In the genomic region with DNA sequence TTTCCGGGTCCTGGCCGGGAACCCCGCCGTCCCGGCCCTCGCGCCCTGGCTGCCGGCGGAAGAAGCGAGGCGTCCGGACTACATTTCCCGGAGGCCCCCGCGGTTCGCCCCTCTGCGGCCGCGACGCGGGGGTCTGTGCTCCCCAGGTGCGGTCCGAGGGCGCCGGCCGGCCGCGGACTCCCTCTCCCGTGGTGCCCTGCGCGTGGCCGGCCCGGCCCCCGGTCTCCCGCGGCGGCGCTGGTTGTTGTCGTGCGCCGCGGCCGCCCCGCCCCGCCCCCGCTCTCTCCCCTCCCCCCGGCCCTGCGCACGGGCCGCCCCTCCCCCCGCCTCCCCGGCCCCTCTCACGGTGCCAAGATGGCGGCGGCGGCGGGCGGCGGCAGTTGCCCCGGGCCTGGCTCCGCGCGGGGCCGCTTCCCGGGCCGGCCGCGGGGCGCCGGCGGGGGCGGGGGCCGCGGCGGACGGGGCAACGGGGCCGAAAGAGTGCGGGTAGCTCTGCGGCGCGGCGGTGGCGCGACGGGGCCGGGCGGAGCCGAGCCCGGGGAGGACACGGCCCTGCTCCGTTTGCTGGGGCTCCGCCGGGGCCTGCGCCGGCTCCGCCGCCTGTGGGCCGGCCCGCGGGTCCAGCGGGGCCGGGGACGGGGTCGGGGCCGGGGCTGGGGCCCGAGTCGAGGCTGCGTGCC, we compare ENCODE assay signal across 1 cellular context.
TF ChIP-seq lines count a peak whose summit lies in the region.

A gene with protein sequence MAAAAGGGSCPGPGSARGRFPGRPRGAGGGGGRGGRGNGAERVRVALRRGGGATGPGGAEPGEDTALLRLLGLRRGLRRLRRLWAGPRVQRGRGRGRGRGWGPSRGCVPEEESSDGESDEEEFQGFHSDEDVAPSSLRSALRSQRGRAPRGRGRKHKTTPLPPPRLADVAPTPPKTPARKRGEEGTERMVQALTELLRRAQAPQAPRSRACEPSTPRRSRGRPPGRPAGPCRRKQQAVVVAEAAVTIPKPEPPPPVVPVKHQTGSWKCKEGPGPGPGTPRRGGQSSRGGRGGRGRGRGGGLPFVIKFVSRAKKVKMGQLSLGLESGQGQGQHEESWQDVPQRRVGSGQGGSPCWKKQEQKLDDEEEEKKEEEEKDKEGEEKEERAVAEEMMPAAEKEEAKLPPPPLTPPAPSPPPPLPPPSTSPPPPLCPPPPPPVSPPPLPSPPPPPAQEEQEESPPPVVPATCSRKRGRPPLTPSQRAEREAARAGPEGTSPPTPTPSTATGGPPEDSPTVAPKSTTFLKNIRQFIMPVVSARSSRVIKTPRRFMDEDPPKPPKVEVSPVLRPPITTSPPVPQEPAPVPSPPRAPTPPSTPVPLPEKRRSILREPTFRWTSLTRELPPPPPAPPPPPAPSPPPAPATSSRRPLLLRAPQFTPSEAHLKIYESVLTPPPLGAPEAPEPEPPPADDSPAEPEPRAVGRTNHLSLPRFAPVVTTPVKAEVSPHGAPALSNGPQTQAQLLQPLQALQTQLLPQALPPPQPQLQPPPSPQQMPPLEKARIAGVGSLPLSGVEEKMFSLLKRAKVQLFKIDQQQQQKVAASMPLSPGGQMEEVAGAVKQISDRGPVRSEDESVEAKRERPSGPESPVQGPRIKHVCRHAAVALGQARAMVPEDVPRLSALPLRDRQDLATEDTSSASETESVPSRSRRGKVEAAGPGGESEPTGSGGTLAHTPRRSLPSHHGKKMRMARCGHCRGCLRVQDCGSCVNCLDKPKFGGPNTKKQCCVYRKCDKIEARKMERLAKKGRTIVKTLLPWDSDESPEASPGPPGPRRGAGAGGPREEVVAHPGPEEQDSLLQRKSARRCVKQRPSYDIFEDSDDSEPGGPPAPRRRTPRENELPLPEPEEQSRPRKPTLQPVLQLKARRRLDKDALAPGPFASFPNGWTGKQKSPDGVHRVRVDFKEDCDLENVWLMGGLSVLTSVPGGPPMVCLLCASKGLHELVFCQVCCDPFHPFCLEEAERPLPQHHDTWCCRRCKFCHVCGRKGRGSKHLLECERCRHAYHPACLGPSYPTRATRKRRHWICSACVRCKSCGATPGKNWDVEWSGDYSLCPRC (N-terminal part only) (plus strand): TSS at position 339 of the 680 bp plus-strand sequence. CDS start 16 bp downstream, at position 355.

TF ChIP-seq in HepG2, 621 proteins besides CTCF, POLR2A, EP300 and RAD21 (continued from another document and continues in another):
- TF ChIP-seq, protein P1, sequence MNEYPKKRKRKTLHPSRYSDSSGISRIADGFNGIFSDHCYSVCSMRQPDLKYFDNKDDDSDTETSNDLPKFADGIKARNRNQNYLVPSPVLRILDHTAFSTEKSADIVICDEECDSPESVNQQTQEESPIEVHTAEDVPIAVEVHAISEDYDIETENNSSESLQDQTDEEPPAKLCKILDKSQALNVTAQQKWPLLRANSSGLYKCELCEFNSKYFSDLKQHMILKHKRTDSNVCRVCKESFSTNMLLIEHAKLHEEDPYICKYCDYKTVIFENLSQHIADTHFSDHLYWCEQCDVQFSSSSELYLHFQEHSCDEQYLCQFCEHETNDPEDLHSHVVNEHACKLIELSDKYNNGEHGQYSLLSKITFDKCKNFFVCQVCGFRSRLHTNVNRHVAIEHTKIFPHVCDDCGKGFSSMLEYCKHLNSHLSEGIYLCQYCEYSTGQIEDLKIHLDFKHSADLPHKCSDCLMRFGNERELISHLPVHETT (CRISPR knock-in tag; conservative IDR thresholded peaks at IDR 0.05): peak; percentile 96
- TF ChIP-seq, protein P2, sequence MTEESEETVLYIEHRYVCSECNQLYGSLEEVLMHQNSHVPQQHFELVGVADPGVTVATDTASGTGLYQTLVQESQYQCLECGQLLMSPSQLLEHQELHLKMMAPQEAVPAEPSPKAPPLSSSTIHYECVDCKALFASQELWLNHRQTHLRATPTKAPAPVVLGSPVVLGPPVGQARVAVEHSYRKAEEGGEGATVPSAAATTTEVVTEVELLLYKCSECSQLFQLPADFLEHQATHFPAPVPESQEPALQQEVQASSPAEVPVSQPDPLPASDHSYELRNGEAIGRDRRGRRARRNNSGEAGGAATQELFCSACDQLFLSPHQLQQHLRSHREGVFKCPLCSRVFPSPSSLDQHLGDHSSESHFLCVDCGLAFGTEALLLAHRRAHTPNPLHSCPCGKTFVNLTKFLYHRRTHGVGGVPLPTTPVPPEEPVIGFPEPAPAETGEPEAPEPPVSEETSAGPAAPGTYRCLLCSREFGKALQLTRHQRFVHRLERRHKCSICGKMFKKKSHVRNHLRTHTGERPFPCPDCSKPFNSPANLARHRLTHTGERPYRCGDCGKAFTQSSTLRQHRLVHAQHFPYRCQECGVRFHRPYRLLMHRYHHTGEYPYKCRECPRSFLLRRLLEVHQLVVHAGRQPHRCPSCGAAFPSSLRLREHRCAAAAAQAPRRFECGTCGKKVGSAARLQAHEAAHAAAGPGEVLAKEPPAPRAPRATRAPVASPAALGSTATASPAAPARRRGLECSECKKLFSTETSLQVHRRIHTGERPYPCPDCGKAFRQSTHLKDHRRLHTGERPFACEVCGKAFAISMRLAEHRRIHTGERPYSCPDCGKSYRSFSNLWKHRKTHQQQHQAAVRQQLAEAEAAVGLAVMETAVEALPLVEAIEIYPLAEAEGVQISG (CRISPR knock-in tag; IDR thresholded peaks at IDR 0.05): peak; percentile 64
- TF ChIP-seq CREB1 (IDR thresholded peaks at IDR 0.05) (peak; percentile 62; the same call in 1 of the 2 replicates), CREB1 (CRISPR knock-in tag; IDR thresholded peaks at IDR 0.05) (peak; percentile 66), ZNF75D (CRISPR knock-in tag; IDR thresholded peaks at IDR 0.05; ENCODE audit: borderline replicate concordance) (no peak), RBFOX2 (IDR thresholded peaks at IDR 0.05; ENCODE audit: low read depth, low read length) (peak; percentile 2), ELF3 (CRISPR knock-in tag; IDR thresholded peaks at IDR 0.05) (peak; percentile 51; the same call in 1 of the 2 replicates), ETS1 (CRISPR knock-in tag; IDR thresholded peaks at IDR 0.05) (0 out of 2 replicates have a peak, but pooled peaks have one; percentile 4), ZFY (CRISPR knock-in tag; IDR thresholded peaks at IDR 0.05) (peak; percentile 12), ETV5 (CRISPR knock-in tag; IDR thresholded peaks at IDR 0.05; ENCODE audit: borderline replicate concordance) (peak; percentile 67), ZFAT (CRISPR knock-in tag; conservative IDR thresholded peaks at IDR 0.05) (0 out of 2 replicates have a peak, but pooled peaks have one; percentile 18), IRF2 (CRISPR knock-in tag; IDR thresholded peaks at IDR 0.05) (0 out of 2 replicates have a peak, but pooled peaks have one; percentile 1), MED1 (CRISPR knock-in tag; IDR thresholded peaks at IDR 0.05) (0 out of 2 replicates have a peak, but pooled peaks have one; percentile 18), HCFC1 (IDR thresholded peaks at IDR 0.05; ENCODE audit: low read depth, low read length) (peak; percentile 72), GABPB1 (CRISPR knock-in tag; IDR thresholded peaks at IDR 0.05) (peak; percentile 72), ZBTB25 (CRISPR knock-in tag; IDR thresholded peaks at IDR 0.05) (peak; percentile 47; the same call in 1 of the 2 replicates), ATF1 (CRISPR knock-in tag; IDR thresholded peaks at IDR 0.05) (peak; percentile 67), NR2C2 (CRISPR knock-in tag; IDR thresholded peaks at IDR 0.05; ENCODE audit: borderline replicate concordance) (peak; percentile 77; the same call in 1 of the 2 replicates), MAZ (IDR thresholded peaks at IDR 0.05; ENCODE audit: borderline replicate concordance, low read depth, low read length) (peak; percentile 58), MAZ (CRISPR knock-in tag; IDR thresholded peaks at IDR 0.05; ENCODE audit: low read depth) (no peak), ZC3H4 (CRISPR knock-in tag; IDR thresholded peaks at IDR 0.05; ENCODE audit: borderline replicate concordance) (no peak), ZNF451 (CRISPR knock-in tag; IDR thresholded peaks at IDR 0.05) (no peak), SKI (IDR thresholded peaks at IDR 0.05; ENCODE audit: partially characterized antibody) (peak; percentile 9), TAF1 (CRISPR knock-in tag; IDR thresholded peaks at IDR 0.05) (0 out of 2 replicates have a peak, but pooled peaks have one; percentile 5), SP1 (IDR thresholded peaks at IDR 0.05) (no peak), SP1 (CRISPR knock-in tag; IDR thresholded peaks at IDR 0.05) (peak; percentile 23; the same call in 1 of the 2 replicates), SP4 (CRISPR knock-in tag; IDR thresholded peaks at IDR 0.05) (no peak; the same call in 1 of the 2 replicates), GATAD1 (CRISPR knock-in tag; IDR thresholded peaks at IDR 0.05) (peak; percentile 17; the same call in 1 of the 2 replicates), BORCS8-MEF2B (CRISPR knock-in tag; IDR thresholded peaks at IDR 0.05) (no peak), THAP11 (CRISPR knock-in tag; IDR thresholded peaks at IDR 0.05) (peak; percentile 95), NFYB (CRISPR knock-in tag; IDR thresholded peaks at IDR 0.05) (0 out of 2 replicates have a peak, but pooled peaks have one; percentile 9), ZNF547 (CRISPR knock-in tag; IDR thresholded peaks at IDR 0.05) (no peak)
- TF ChIP-seq, protein P3, sequence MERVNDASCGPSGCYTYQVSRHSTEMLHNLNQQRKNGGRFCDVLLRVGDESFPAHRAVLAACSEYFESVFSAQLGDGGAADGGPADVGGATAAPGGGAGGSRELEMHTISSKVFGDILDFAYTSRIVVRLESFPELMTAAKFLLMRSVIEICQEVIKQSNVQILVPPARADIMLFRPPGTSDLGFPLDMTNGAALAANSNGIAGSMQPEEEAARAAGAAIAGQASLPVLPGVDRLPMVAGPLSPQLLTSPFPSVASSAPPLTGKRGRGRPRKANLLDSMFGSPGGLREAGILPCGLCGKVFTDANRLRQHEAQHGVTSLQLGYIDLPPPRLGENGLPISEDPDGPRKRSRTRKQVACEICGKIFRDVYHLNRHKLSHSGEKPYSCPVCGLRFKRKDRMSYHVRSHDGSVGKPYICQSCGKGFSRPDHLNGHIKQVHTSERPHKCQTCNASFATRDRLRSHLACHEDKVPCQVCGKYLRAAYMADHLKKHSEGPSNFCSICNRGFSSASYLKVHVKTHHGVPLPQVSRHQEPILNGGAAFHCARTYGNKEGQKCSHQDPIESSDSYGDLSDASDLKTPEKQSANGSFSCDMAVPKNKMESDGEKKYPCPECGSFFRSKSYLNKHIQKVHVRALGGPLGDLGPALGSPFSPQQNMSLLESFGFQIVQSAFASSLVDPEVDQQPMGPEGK (CRISPR knock-in tag; IDR thresholded peaks at IDR 0.05): peak; percentile 74
- TF ChIP-seq, protein P4, sequence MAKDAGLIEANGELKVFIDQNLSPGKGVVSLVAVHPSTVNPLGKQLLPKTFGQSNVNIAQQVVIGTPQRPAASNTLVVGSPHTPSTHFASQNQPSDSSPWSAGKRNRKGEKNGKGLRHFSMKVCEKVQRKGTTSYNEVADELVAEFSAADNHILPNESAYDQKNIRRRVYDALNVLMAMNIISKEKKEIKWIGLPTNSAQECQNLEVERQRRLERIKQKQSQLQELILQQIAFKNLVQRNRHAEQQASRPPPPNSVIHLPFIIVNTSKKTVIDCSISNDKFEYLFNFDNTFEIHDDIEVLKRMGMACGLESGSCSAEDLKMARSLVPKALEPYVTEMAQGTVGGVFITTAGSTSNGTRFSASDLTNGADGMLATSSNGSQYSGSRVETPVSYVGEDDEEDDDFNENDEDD (CRISPR knock-in tag; IDR thresholded peaks at IDR 0.05; ENCODE audit: borderline replicate concordance): peak; percentile 50; the same call in 1 of the 2 replicates
- TF ChIP-seq, protein P5, sequence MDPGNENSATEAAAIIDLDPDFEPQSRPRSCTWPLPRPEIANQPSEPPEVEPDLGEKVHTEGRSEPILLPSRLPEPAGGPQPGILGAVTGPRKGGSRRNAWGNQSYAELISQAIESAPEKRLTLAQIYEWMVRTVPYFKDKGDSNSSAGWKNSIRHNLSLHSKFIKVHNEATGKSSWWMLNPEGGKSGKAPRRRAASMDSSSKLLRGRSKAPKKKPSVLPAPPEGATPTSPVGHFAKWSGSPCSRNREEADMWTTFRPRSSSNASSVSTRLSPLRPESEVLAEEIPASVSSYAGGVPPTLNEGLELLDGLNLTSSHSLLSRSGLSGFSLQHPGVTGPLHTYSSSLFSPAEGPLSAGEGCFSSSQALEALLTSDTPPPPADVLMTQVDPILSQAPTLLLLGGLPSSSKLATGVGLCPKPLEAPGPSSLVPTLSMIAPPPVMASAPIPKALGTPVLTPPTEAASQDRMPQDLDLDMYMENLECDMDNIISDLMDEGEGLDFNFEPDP (CRISPR knock-in tag; conservative IDR thresholded peaks at IDR 0.05): no peak
